ENCODE assay signal across 25 cellular contexts in the genomic region with DNA sequence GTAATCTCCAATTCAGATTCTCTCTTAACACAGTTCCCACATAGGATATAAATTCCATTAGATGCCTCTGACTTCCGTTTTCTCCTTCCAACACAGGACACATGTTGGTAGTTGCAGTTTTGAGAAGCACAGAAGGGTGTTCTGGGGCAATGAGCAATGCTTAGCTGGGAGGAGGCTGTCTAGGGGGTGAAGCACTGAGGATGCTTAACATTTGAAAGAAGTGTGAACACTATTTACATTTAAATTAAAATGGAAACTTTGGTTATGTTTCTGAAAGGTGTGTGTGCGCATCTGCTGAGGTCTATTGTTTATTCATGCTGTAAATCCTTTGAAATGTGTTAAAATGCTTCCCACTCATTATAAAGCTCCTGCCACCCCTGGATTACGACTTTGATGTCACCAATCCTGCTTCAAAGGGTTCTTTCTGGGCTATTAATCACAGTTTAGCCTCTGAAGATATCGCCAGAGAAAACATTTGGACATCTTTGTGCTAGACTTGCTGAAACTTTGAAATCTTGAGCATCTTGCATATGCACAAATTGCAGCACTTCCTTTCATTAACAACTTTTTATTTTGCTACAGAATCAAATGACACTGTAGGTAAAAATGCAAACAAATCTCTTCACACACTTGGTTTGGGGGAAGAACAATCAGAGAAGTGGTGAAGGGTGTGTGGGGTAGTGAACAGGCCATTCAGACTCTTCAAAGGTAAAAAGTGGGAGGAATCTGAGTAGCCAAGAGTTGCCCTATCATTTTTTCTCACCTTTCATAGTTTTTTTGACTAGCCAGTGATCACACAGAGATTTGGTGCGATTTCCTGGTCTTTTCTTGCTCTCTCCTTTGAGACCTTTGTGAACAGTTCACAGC.
A peak's percentile ranks its signal among the peaks of the same experiment; 100 is the strongest.
DNase-seq lines count a peak whose midpoint lies in the region; ATAC-seq and TF ChIP-seq lines count a peak whose summit lies in the region.
"Had no signal": no experiment of that assay in that cellular context is flagged by ENCODE, and none has a peak within 500 bp of the region (broad histone marks: within the 10 kb centered on the region; RNA-seq: fewer than 3 reads in every experiment).

No MANE protein-coding gene starts in this region.

- H3K36me3 ChIP-seq in BLaER1 treated with 17β-estradiol and CSF1 and Interleukin-3, amounts not matched to agents 10 nM and 100 nM = no peaks in the 10 kb centered on the region
- H3K36me3 ChIP-seq in ectodermal cell (ENCODE audit: control insufficient read depth, insufficient read depth, low read length) = no peaks in the 10 kb centered on the region
- H3K36me3 ChIP-seq: pancreas had no signal

- H3K4me3 ChIP-seq in BLaER1 treated with 17β-estradiol and CSF1 and Interleukin-3, amounts not matched to agents 10 nM and 100 nM = no peak overlapping the region
- H3K4me3 ChIP-seq in ectodermal cell (ENCODE audit: insufficient read depth, low read depth, low read length) = no peak overlapping the region
- H3K4me3 ChIP-seq: lung, pancreas had no signal

- peak; percentile 11 for DNase-seq in HT1080 (ENCODE audit: low read depth)
- peak; percentile 87 for DNase-seq in left kidney (ENCODE audit: low read depth, low spot score)
- no peak for DNase-seq in glutamatergic neuron
- no peak for DNase-seq in epidermal melanocyte (ENCODE audit: insufficient read length, low spot score)
- DNase-seq: activated CD4-positive, CD25-positive, alpha-beta regulatory T cell treated with anti-CD3 and anti-CD28 coated beads, Interleukin-2, amount 50 U/mL, for 72 hours; activated naive CD4-positive, alpha-beta T cell treated with Interleukin-2 at 50 U/mL for 16 hours; activated T-cell treated with anti-CD3 and anti-CD28 coated beads, Interleukin-2, amount 50 U/mL, for 1 hour; aorta; C1 segment of cervical spinal cord; effector CD4-positive, alpha-beta T cell; GOT3; islet precursor cell; NCI-H1417 treated with DMSO at 0.1 percent for 48 hours; NCI-H524 treated with DMSO at 0.1 percent for 48 hours; pancreas; T-helper 9 cell had no signal

- peaks cover 11 to 17% (median 14%) of the 10 kb centered on the region in 10 experiments; a peak in 19 of 20 replicates for H3K4me1 ChIP-seq in BLaER1 treated with 17β-estradiol and CSF1 and Interleukin-3, amounts not matched to agents 10 nM and 100 nM
- H3K4me1 ChIP-seq in ectodermal cell (ENCODE audit: control insufficient read depth, insufficient read depth, low read length) = peaks cover 20% of the 10 kb centered on the region

- no peaks in the 10 kb centered on the region for H3K36me3 Mint-ChIP-seq in glutamatergic neuron (ENCODE audit: unreplicated experiment)

- H3K4me1 Mint-ChIP-seq in glutamatergic neuron (ENCODE audit: low read depth, unreplicated experiment) = no peaks in the 10 kb centered on the region

- H3K9me3 ChIP-seq in BLaER1 treated with 17β-estradiol and CSF1 and Interleukin-3, amounts not matched to agents 10 nM and 100 nM (replicated peaks in 1 of 11) = peaks cover 0 to 6% (median 0%) of the 10 kb centered on the region in 11 experiments; a peak in 5 of 22 replicates
- H3K9me3 ChIP-seq in ectodermal cell (ENCODE audit: control insufficient read depth, low read length) = no peaks in the 10 kb centered on the region
- H3K9me3 ChIP-seq: pancreas had no signal

- H3K27ac Mint-ChIP-seq in glutamatergic neuron (ENCODE audit: unreplicated experiment) = no peak overlapping the region
- H3K27ac Mint-ChIP-seq: activated CD8-positive, alpha-beta T cell treated with anti-CD3 and anti-CD28 coated beads, Interleukin-2, amount 10 ng/mL, durations not matched to agents 7 days and 5 days had no signal

- H4K20me1 ChIP-seq in BLaER1 treated with 17β-estradiol and CSF1 and Interleukin-3, amounts not matched to agents 10 nM and 100 nM = no peaks in the 10 kb centered on the region

- H3K27ac ChIP-seq in BLaER1 treated with 17β-estradiol and CSF1 and Interleukin-3, amounts not matched to agents 10 nM and 100 nM = no peak overlapping the region
- H3K27ac ChIP-seq in ectodermal cell (ENCODE audit: insufficient read depth, low read depth, low read length, poor library complexity, severe bottlenecking) = peak overlapping the region; percentile 38
- H3K27ac ChIP-seq: pancreas, RWPE1 had no signal

- peak overlapping the region; percentile 26 to 65 (median 51); a peak in 18 of 22 replicates for H3K4me2 ChIP-seq in BLaER1 treated with 17β-estradiol and CSF1 and Interleukin-3, amounts not matched to agents 10 nM and 100 nM

- 2 to 12% methylated on average over 4 to 5 of the region's 5 CpGs for WGBS in ectodermal cell, 2 experiments

- H3K27me3 Mint-ChIP-seq in glutamatergic neuron (ENCODE audit: unreplicated experiment) = no peaks in the 10 kb centered on the region

- no peak overlapping the region for H3K9ac ChIP-seq in BLaER1 treated with 17β-estradiol and CSF1 and Interleukin-3, amounts not matched to agents 10 nM and 100 nM

- peaks cover 0 to 12% (median 0%) of the 10 kb centered on the region in 11 experiments; a peak in 3 of 22 replicates for H3K27me3 ChIP-seq in BLaER1 treated with 17β-estradiol and CSF1 and Interleukin-3, amounts not matched to agents 10 nM and 100 nM
- H3K27me3 ChIP-seq in ectodermal cell (ENCODE audit: control insufficient read depth, insufficient read depth, low read length, poor library complexity, severe bottlenecking) = no peaks in the 10 kb centered on the region
- H3K27me3 ChIP-seq: pancreas had no signal

- no peak overlapping the region for H3K4me3 Mint-ChIP-seq in glutamatergic neuron (ENCODE audit: unreplicated experiment)

- ATAC-seq in GM21529 (IDR thresholded peaks at IDR 0.05; ENCODE audit: unreplicated experiment) = no peak
- ATAC-seq in HG02623 (IDR thresholded peaks at IDR 0.05; ENCODE audit: unreplicated experiment) = no peak
- ATAC-seq: pancreas, sciatic nerve, SK-N-SH treated with all-trans-retinoic acid at 6 μM for 48 hours had no signal

- no peak for TF ChIP-seq CTCF in glutamatergic neuron (IDR thresholded peaks at IDR 0.05; ENCODE audit: partially characterized antibody, unreplicated experiment)

- H3K9me3 Mint-ChIP-seq in glutamatergic neuron (ENCODE audit: unreplicated experiment) = no peaks in the 10 kb centered on the region

Comparison
In these comparisons a context has a peak if more than half of its experiments do, and no peak if none do; other contexts are left out.
1. DNase-seq: peak in HT1080 (single experiment) and left kidney (single experiment); none in glutamatergic neuron (single experiment) and epidermal melanocyte (single experiment).